Comparison of ENCODE assay signal across 23 cellular contexts in the genomic region with DNA sequence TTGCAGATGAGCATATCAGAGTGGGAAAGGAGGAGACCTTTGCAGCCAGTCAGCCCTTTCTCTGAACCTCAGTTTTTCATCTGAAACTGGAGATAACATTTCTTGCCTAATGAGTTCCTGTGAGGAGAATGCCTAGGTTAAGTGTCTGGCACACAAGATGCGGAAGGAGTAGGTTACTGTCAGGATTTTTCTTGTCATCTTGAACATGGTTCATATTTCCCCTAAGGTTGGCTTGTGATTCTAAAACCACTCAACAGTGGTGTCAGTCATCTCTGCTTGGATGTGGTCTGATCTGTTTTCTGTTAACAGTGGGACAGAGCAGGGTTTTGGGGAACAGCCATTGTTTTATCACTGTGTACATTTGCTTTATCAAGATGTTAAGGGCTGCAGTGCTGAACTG.
"Had no signal": no experiment of that assay in that cellular context is flagged by ENCODE, and none has a peak within 500 bp of the region (broad histone marks: within the 10 kb centered on the region; RNA-seq: fewer than 3 reads in every experiment).

No MANE protein-coding gene starts in this region.

- H3K4me1 ChIP-seq: ascending aorta, stomach, thyroid gland had no signal

- H3K9me3 ChIP-seq: ovary, thyroid gland had no signal

- H3K4me3 ChIP-seq: ascending aorta, ovary, stomach, thyroid gland had no signal

- H3K36me3 ChIP-seq: ascending aorta, ovary, stomach, thyroid gland had no signal

- H3K27me3 ChIP-seq: ascending aorta, brain microvascular endothelial cell, ovary, stomach, thyroid gland had no signal

- ATAC-seq: naive thymus-derived CD4-positive, alpha-beta T cell; stimulated activated naive B cell treated with anti-CD40 and anti-IgM and Interleukin-4, amounts not matched to agents 10 μg/mL and 1 μg/mL and 100 μg/mL, for 72 hours; T-helper 17 cell had no signal

- FAIRE-seq: endothelial cell of umbilical vein had no signal

- DNase-seq: activated CD4-positive, alpha-beta T cell treated with anti-CD3 and anti-CD28 coated beads for 4 hours; activated CD4-positive, alpha-beta T cell treated with anti-CD3 and anti-CD28 coated beads, Interleukin-2, amount 50 U/mL, for 48 hours; activated CD8-positive, alpha-beta memory T cell treated with anti-CD3 and anti-CD28 coated beads, Interleukin-2, amount 50 U/mL, for 4 hours; activated effector memory CD4-positive, alpha-beta T cell treated with anti-CD3 and anti-CD28 coated beads, Interleukin-2, amount 50 U/mL, for 16 hours; activated naive CD4-positive, alpha-beta T cell treated with anti-CD3 and anti-CD28 coated beads for 36 hours; activated naive CD8-positive, alpha-beta T cell treated with anti-CD3 and anti-CD28 coated beads, Interleukin-2, amount 10 ng/mL, durations not matched to agents 7 days and 5 days; activated T-cell treated with anti-CD3 and anti-CD28 coated beads, Interleukin-2, amount 50 U/mL, for 1 hour; brain microvascular endothelial cell; head of caudate nucleus; midbrain; naive thymus-derived CD4-positive, alpha-beta T cell; ovary; retina; stimulated activated CD4-positive, alpha-beta T cell treated with anti-CD3 and anti-CD28 coated beads, Interleukin-15, amount 100 ng/mL, for 24 hours; stimulated activated CD4-positive, alpha-beta T cell treated with anti-CD3 and anti-CD28 coated beads, Interleukin-2, amount 100 ng/mL, for 24 hours; stimulated activated naive B cell treated with anti-CD40 and anti-IgM and Interleukin-4, amounts not matched to agents 10 μg/mL and 1 μg/mL and 100 μg/mL, for 72 hours; stomach; T-helper 17 cell; T1000; thyroid gland had no signal

- H3K27ac ChIP-seq: ascending aorta, brain microvascular endothelial cell, ovary, stomach, thyroid gland, VCaP had no signal
